In genomic region chr10:95561200-95562177, GRCh38 we compare ENCODE assay signal across 1 cellular context.
TF ChIP-seq lines count a peak whose summit lies in the region.

Gene SORBS1 (minus strand): TSS chr10:95561371. CDS start chr10:95441135, 120,236 bp downstream.

TF ChIP-seq in HepG2, 621 proteins besides CTCF, POLR2A, EP300 and RAD21 (continued from another document and continues in another):
- TF ChIP-seq ZNF276 (CRISPR knock-in tag; IDR thresholded peaks at IDR 0.05; ENCODE audit: low read depth) (no peak), MEF2D (CRISPR knock-in tag; IDR thresholded peaks at IDR 0.05) (no peak), CBFB (CRISPR knock-in tag; IDR thresholded peaks at IDR 0.05) (no peak), ISL2 (CRISPR knock-in tag; IDR thresholded peaks at IDR 0.05) (no peak), GATAD2A (CRISPR knock-in tag; IDR thresholded peaks at IDR 0.05) (no peak), TIGD3 (CRISPR knock-in tag; IDR thresholded peaks at IDR 0.05; ENCODE audit: borderline replicate concordance) (no peak), ZNF230 (CRISPR knock-in tag; IDR thresholded peaks at IDR 0.05) (no peak), MAFG (CRISPR knock-in tag; IDR thresholded peaks at IDR 0.05) (no peak), STAT5B (CRISPR knock-in tag; IDR thresholded peaks at IDR 0.05) (no peak), ZNF333 (CRISPR knock-in tag; IDR thresholded peaks at IDR 0.05; ENCODE audit: borderline replicate concordance) (no peak), ZNF883 (CRISPR knock-in tag; IDR thresholded peaks at IDR 0.05; ENCODE audit: not compliant biosample characterization) (no peak), ZNF143 (CRISPR knock-in tag; IDR thresholded peaks at IDR 0.05) (no peak), ZFP91 (CRISPR knock-in tag; IDR thresholded peaks at IDR 0.05; ENCODE audit: borderline replicate concordance) (peak; percentile 15; the same call in 1 of the 2 replicates), ZNF580 (CRISPR knock-in tag; IDR thresholded peaks at IDR 0.05; ENCODE audit: borderline replicate concordance, low read depth) (peak; percentile 68; the same call in 1 of the 2 replicates), BCL3 (CRISPR knock-in tag; IDR thresholded peaks at IDR 0.05) (0 out of 2 replicates have a peak, but pooled peaks have one; percentile 47), POGK (CRISPR knock-in tag; conservative IDR thresholded peaks at IDR 0.05) (no peak), ZNF512 (CRISPR knock-in tag; IDR thresholded peaks at IDR 0.05) (no peak), ATF3 (CRISPR knock-in tag; IDR thresholded peaks at IDR 0.05) (no peak), ZNF431 (CRISPR knock-in tag; IDR thresholded peaks at IDR 0.05; ENCODE audit: borderline replicate concordance, low read depth) (0 out of 2 replicates have a peak, but pooled peaks have one; percentile 58), RBAK (CRISPR knock-in tag; IDR thresholded peaks at IDR 0.05) (no peak), ZNF644 (CRISPR knock-in tag; IDR thresholded peaks at IDR 0.05; ENCODE audit: low read depth) (no peak), TOPORS (CRISPR knock-in tag; IDR thresholded peaks at IDR 0.05) (no peak; the same call in 1 of the 2 replicates), FOXC1 (CRISPR knock-in tag; IDR thresholded peaks at IDR 0.05; ENCODE audit: borderline replicate concordance) (0 out of 2 replicates have a peak, but pooled peaks have one; percentile 36), ATF1 (CRISPR knock-in tag; IDR thresholded peaks at IDR 0.05) (no peak), ZNF781 (CRISPR knock-in tag; IDR thresholded peaks at IDR 0.05; ENCODE audit: borderline replicate concordance, not compliant biosample characterization) (no peak), E2F1 (CRISPR knock-in tag; IDR thresholded peaks at IDR 0.05) (no peak), IKZF1 (IDR thresholded peaks at IDR 0.05) (no peak), ZNF761 (CRISPR knock-in tag; conservative IDR thresholded peaks at IDR 0.05) (no peak), SIN3B (IDR thresholded peaks at IDR 0.05; ENCODE audit: low read length) (no peak), AKAP8 (CRISPR knock-in tag; IDR thresholded peaks at IDR 0.05) (no peak), ZFP62 (CRISPR knock-in tag; IDR thresholded peaks at IDR 0.05) (no peak), ZNF496 (CRISPR knock-in tag; IDR thresholded peaks at IDR 0.05; ENCODE audit: insufficient replicate concordance) (no peak), ZNF367 (CRISPR knock-in tag; IDR thresholded peaks at IDR 0.05; ENCODE audit: borderline replicate concordance) (no peak), RARA (CRISPR knock-in tag; IDR thresholded peaks at IDR 0.05) (peak; percentile 14; the same call in 1 of the 2 replicates), ZNF510 (CRISPR knock-in tag; IDR thresholded peaks at IDR 0.05; ENCODE audit: low read depth) (no peak), SRF (IDR thresholded peaks at IDR 0.05; ENCODE audit: low read depth, low read length) (no peak), ZFP1 (CRISPR knock-in tag; IDR thresholded peaks at IDR 0.05) (no peak), ZNF672 (CRISPR knock-in tag; IDR thresholded peaks at IDR 0.05) (no peak), PRDM15 (CRISPR knock-in tag; IDR thresholded peaks at IDR 0.05) (no peak), ZNF460 (CRISPR knock-in tag; IDR thresholded peaks at IDR 0.05; ENCODE audit: borderline replicate concordance) (no peak; the same call in 1 of the 2 replicates), ZNF562 (CRISPR knock-in tag; IDR thresholded peaks at IDR 0.05; ENCODE audit: borderline replicate concordance) (no peak)
